16 cellular contexts compared by ENCODE assay signal in the genomic region with DNA sequence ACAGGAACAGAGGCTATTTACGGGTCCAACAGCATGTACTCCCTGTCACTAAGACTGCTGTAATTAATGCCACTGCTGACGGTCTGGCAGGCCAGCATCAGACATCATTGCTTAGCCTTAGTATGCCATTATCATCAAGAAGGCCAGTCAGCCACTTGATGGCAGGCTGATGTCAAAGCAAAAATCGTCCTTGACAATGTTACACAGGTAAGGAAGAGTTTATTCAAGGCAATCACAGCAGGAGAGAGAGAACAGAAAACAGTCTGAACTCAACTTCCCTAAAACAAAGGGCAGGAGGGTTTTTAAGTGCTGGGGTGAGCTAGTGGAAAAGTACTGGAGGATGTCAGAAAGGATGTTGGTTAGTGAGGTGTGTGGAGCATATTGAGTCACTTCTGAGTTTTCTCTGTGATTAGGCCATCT. TPM values are rescaled to one million over a fixed set of nuclear protein-coding genes. Genes with fewer than 3 reads are reported as not detected.
A peak's percentile ranks its signal among the peaks of the same experiment; 100 is the strongest.
DNase-seq lines count a peak whose midpoint lies in the region; ATAC-seq and TF ChIP-seq lines count a peak whose summit lies in the region.
"Had no signal": no experiment of that assay in that cellular context is flagged by ENCODE, and none has a peak within 500 bp of the region (broad histone marks: within the 10 kb centered on the region; RNA-seq: fewer than 3 reads in every experiment).

No MANE protein-coding gene starts in this region.

- H3K27me3 Mint-ChIP-seq in WTC11 (ENCODE audit: low read depth): peaks cover 47% of the 10 kb centered on the region
- H3K27me3 Mint-ChIP-seq: activated CD4-positive, alpha-beta memory T cell treated with anti-CD3 and anti-CD28 coated beads, Interleukin-2, amount 10 ng/mL, durations not matched to agents 7 days and 5 days; stimulated activated naive CD8-positive, alpha-beta T cell treated with anti-CD3 and anti-CD28 coated beads, Interleukin-15, Interleukin-2, amounts not matched to agents 100 ng/mL and 50 ng/mL, for 24 hours had no signal

- no peak overlapping the region for H3K27ac ChIP-seq in tibial nerve
- no peak overlapping the region for H3K27ac ChIP-seq in left ventricle myocardium inferior (replicated peaks)

- CTCF ChIA-PET in WTC11 (lab: Charles Lee): no interaction called here

- intact Hi-C loops in left ventricle myocardium inferior (cut with micrococcal nuclease): no loop called here

- H3K36me3 ChIP-seq in tibial nerve: no peaks in the 10 kb centered on the region
- H3K36me3 ChIP-seq in left ventricle myocardium inferior: no peaks in the 10 kb centered on the region

- H3K27ac Mint-ChIP-seq in WTC11: peak overlapping the region; percentile 14; the same call in 1 of the 2 replicates
- H3K27ac Mint-ChIP-seq: activated CD4-positive, alpha-beta memory T cell treated with anti-CD3 and anti-CD28 coated beads, Interleukin-2, amount 10 ng/mL, durations not matched to agents 7 days and 5 days; CD4-positive, alpha-beta memory T cell; stimulated activated naive CD8-positive, alpha-beta T cell treated with anti-CD3 and anti-CD28 coated beads, Interleukin-15, Interleukin-2, amounts not matched to agents 100 ng/mL and 50 ng/mL, for 24 hours had no signal

- H3K4me3 Mint-ChIP-seq in WTC11: no peak overlapping the region; the same call in 1 of the 2 replicates
- H3K4me3 Mint-ChIP-seq: activated CD4-positive, alpha-beta memory T cell treated with anti-CD3 and anti-CD28 coated beads, Interleukin-2, amount 10 ng/mL, durations not matched to agents 7 days and 5 days; CD4-positive, alpha-beta memory T cell; stimulated activated naive CD8-positive, alpha-beta T cell treated with anti-CD3 and anti-CD28 coated beads, Interleukin-15, Interleukin-2, amounts not matched to agents 100 ng/mL and 50 ng/mL, for 24 hours had no signal

- H3K27me3 ChIP-seq in tibial nerve (no peaks in the 10 kb centered on the region), left ventricle myocardium inferior (ENCODE audit: low read depth) (no peaks in the 10 kb centered on the region)

- peak; percentile 26 for DNase-seq in HT1080 (ENCODE audit: low read depth)
- DNase-seq in WTC11 (ENCODE audit: low spot score): no peak
- DNase-seq in ecto neural progenitor cell (ENCODE audit: low spot score): no peak
- DNase-seq in tibial nerve (ENCODE audit: low spot score in 2 of 2): no peak
- no peak for DNase-seq in left ventricle myocardium inferior
- DNase-seq: activated CD4-positive, alpha-beta memory T cell treated with anti-CD3 and anti-CD28 coated beads, Interleukin-2, amount 10 ng/mL, durations not matched to agents 7 days and 5 days; amniotic stem cell; CD4-positive, alpha-beta memory T cell; DND-41; foreskin fibroblast; NCI-H1105 treated with DMSO at 0.1 percent for 48 hours; NCI-H2227 treated with DMSO at 0.1 percent for 48 hours had no signal

- peaks cover 17% of the 10 kb centered on the region for H3K36me3 Mint-ChIP-seq in WTC11
- H3K36me3 Mint-ChIP-seq: CD4-positive, alpha-beta memory T cell had no signal

- no peak for TF ChIP-seq POLR2A in tibial nerve (IDR thresholded peaks at IDR 0.05)

- H3K4me3 ChIP-seq in tibial nerve: no peak overlapping the region
- H3K4me3 ChIP-seq in left ventricle myocardium inferior: no peak overlapping the region

- TF ChIP-seq CTCF in WTC11 (IDR thresholded peaks at IDR 0.05) (no peak), tibial nerve (IDR thresholded peaks at IDR 0.05) (no peak), left ventricle myocardium inferior (IDR thresholded peaks at IDR 0.05; ENCODE audit: borderline replicate concordance) (no peak)

- H3K4me1 ChIP-seq in tibial nerve (no peaks in the 10 kb centered on the region), left ventricle myocardium inferior (no peaks in the 10 kb centered on the region)

- peaks cover 44% of the 10 kb centered on the region for H3K9me3 Mint-ChIP-seq in WTC11

- WGBS in tibial nerve, 2 donors: 58 to 61% methylated on average over 3 of the region's 3 CpGs

- POLR2A ChIA-PET in WTC11 (lab: Charles Lee): no interaction called here

- H3K9me3 ChIP-seq in tibial nerve: no peaks in the 10 kb centered on the region
- no peaks in the 10 kb centered on the region for H3K9me3 ChIP-seq in left ventricle myocardium inferior (replicated peaks)

- peak; percentile 57 for ATAC-seq in GM18499 (IDR thresholded peaks at IDR 0.05; ENCODE audit: insufficient read depth, unreplicated experiment)
- peak; percentile 70 for ATAC-seq in GM21786 (IDR thresholded peaks at IDR 0.05; ENCODE audit: unreplicated experiment)
- peak; percentile 58 for ATAC-seq in WTC11
- no peak for ATAC-seq in GM19023 (IDR thresholded peaks at IDR 0.05; ENCODE audit: unreplicated experiment)

- peaks cover 21% of the 10 kb centered on the region for H3K4me1 Mint-ChIP-seq in WTC11
- H3K4me1 Mint-ChIP-seq: activated CD4-positive, alpha-beta memory T cell treated with anti-CD3 and anti-CD28 coated beads, Interleukin-2, amount 10 ng/mL, durations not matched to agents 7 days and 5 days had no signal

- no peak for TF ChIP-seq EP300 in tibial nerve (IDR thresholded peaks at IDR 0.05)

TF ChIP-seq in WTC11, 78 proteins besides CTCF, POLR2A, EP300 and RAD21:
- TF ChIP-seq HMGA2 (CRISPR knock-in tag; IDR thresholded peaks at IDR 0.05) (no peak), PRRX2 (CRISPR knock-in tag; IDR thresholded peaks at IDR 0.05) (no peak), ETV6 (CRISPR knock-in tag; IDR thresholded peaks at IDR 0.05) (no peak), AFF4 (CRISPR knock-in tag; IDR thresholded peaks at IDR 0.05; ENCODE audit: borderline replicate concordance) (no peak), IRF2 (CRISPR knock-in tag; IDR thresholded peaks at IDR 0.05; ENCODE audit: borderline replicate concordance, low read depth) (no peak), ZNF219 (CRISPR knock-in tag; IDR thresholded peaks at IDR 0.05; ENCODE audit: borderline replicate concordance) (no peak), MAX (CRISPR knock-in tag; IDR thresholded peaks at IDR 0.05) (no peak)
- TF ChIP-seq, protein P1, sequence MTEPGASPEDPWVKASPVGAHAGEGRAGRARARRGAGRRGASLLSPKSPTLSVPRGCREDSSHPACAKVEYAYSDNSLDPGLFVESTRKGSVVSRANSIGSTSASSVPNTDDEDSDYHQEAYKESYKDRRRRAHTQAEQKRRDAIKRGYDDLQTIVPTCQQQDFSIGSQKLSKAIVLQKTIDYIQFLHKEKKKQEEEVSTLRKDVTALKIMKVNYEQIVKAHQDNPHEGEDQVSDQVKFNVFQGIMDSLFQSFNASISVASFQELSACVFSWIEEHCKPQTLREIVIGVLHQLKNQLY (CRISPR knock-in tag; IDR thresholded peaks at IDR 0.05): no peak

RNA-seq across cellular contexts. Expression of gene FKBP1C, which starts 25.1 kb away (rescaled TPM):
- total RNA-seq in HT1080 (2014; rRNA removed; shearing (Covaris generic)): 0.17 and 0.69 TPM in 2 replicates
- 0.95 and 1.3 TPM in 2 replicates for polyA plus RNA-seq in HT1080 (2015; cell fraction: cytosol; rRNA removed)
- 0.46 and 0.93 TPM in 2 replicates for polyA plus RNA-seq in HT1080 (2015; cell fraction: nucleus; rRNA removed)
- total RNA-seq in WTC11 (2021) (0.14 TPM in 2 of 3 replicates, not detected in the other), tibial nerve (1 to 10 TPM in 2 of 4 donors, not detected in 2; 1.2 to 1.5 TPM), left ventricle myocardium inferior (0.63 TPM)
- total RNA-seq: CD4-positive, alpha-beta memory T cell had no signal
